In the genomic region with DNA sequence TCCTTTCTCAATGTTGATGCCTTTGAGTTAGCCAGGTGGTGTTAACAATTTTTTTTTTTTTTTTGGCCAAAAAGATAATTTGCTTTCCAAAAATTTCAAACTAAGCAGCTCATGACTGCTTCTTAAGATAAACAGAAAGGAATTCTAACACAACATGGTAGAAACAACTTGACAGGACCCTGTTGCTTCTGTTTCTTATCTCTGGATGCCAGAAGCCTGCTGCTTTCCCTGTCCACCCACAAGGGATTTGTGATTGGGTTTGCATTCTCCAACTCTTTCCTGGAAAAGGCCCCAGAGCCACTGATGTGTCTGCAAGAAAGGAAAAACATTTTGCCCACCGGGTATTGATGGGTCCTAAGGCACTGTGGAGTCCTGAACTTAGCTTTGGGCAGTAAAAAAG, we compare ENCODE assay signal across 24 cellular contexts.
"Had no signal": no experiment of that assay in that cellular context is flagged by ENCODE, and none has a peak within 500 bp of the region (broad histone marks: within the 10 kb centered on the region; RNA-seq: fewer than 3 reads in every experiment).

No MANE protein-coding gene starts in this region.

- H3K27ac ChIP-seq: left lung, lower lobe of right lung, ovary, right atrium auricular region, right lobe of liver, tibial nerve, uterus had no signal

- H3K27me3 ChIP-seq: ovary, right atrium auricular region, right lobe of liver, tibial nerve, uterus had no signal

- ATAC-seq: left colon; left lung; lower lobe of right lung; mucosa of descending colon; naive thymus-derived CD4-positive, alpha-beta T cell; natural killer cell treated with Interleukin-12 subunit alpha and Interleukin-12 subunit beta and Interleukin-15 and Interleukin-18, amount 100 ng/mL, for 72 hours; right lobe of liver; stimulated activated memory B cell treated with anti-CD40 and anti-IgM and Interleukin-4, amounts not matched to agents 10 μg/mL and 1 μg/mL and 100 μg/mL, for 72 hours; stimulated activated naive CD8-positive, alpha-beta T cell treated with anti-CD3 and anti-CD28 coated beads, Interleukin-15, amount 100 ng/mL, for 72 hours had no signal

- H3K4me2 ChIP-seq: smooth muscle cell had no signal

- H3K4me1 ChIP-seq: left lung, lower lobe of right lung, right atrium auricular region, tibial nerve, uterus had no signal

- DNase-seq: immature natural killer cell; kidney; left colon; left lung; lower lobe of right lung; mammary epithelial cell; midbrain; mucosa of descending colon; naive thymus-derived CD4-positive, alpha-beta T cell; ovary; right lobe of liver; stimulated activated CD4-positive, alpha-beta T cell treated with anti-CD3 and anti-CD28 coated beads, Interleukin-1b, Interleukin-23, amount 100 ng/mL, for 48 hours; stimulated activated CD4-positive, alpha-beta T cell treated with anti-CD3 and anti-CD28 coated beads, Interleukin-2, amount 100 ng/mL, for 48 hours; stimulated activated CD4-positive, alpha-beta T cell treated with anti-CD3 and anti-CD28 coated beads, Interleukin-4, amount 100 ng/mL, for 4 hours; stimulated activated CD8-positive, alpha-beta memory T cell treated with anti-CD3 and anti-CD28 coated beads, Interleukin-4, amount 100 ng/mL, for 48 hours; stimulated activated naive CD4-positive, alpha-beta T cell treated with Interleukin-2 at 50 U/mL for 16 hours; stimulated activated naive CD8-positive, alpha-beta T cell treated with anti-CD3 and anti-CD28 coated beads, Interleukin-15, amount 100 ng/mL, for 72 hours; substantia nigra; uterus had no signal

- H3K36me3 ChIP-seq: left lung, lower lobe of right lung, ovary, right atrium auricular region, right lobe of liver, tibial nerve, uterus had no signal

- H3K4me3 ChIP-seq: left lung, lower lobe of right lung, mucosa of descending colon, ovary, right atrium auricular region, right lobe of liver, smooth muscle cell, tibial nerve, uterus had no signal
